Comparison of ENCODE assay signal across 1 cellular context in the genomic region with DNA sequence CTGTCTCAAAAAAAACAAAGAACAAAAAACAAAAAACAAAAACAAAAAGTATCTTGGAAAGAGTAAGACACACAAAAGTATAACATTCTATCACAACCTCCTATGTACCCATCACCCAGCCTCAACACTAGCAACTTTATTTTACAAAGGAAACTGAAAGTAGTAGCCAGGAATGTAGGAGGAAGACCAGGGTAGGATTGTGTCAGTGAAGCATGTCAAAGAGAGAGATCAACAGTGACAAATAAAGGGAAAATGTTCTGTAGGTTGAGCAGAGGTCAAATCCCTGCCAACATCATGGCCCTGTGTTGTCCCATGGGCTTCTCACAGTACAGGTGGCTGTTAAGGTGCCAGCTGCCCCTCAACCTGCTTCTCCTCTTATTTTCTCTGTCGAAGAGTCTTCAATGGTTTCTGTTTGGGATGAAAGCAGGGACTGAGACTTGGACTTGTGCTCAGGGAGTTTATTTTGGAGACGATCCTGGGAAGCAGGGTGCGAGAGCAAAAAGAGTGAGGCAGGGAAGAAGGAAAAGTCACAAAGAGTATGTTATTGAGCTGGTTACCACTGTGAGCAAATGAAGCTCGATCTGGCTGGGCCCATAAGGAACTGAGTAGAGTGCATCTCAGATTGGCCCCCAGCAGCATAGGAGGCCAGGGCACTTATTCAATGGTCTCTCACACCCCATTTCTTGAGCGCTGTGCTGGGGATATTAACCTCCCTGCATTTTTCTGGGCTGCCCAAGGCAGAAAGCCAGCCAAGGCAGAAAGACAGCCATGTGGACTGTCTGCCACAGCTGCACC.
TF ChIP-seq lines count a peak whose summit lies in the region.

No MANE protein-coding gene starts in this region.

TF ChIP-seq in SK-N-SH, 30 proteins besides CTCF, POLR2A, EP300 and RAD21:
- no peak for TF ChIP-seq YY1 (IDR thresholded peaks at IDR 0.05; ENCODE audit: low read depth)
- no peak for TF ChIP-seq CHD2 (IDR thresholded peaks at IDR 0.05; ENCODE audit: low read length, partially characterized antibody)
